8 cellular contexts compared by ENCODE assay signal in genomic region chr13:114281351-114282142, GRCh38. TPM values are rescaled to one million over a fixed set of nuclear protein-coding genes. Genes with fewer than 3 reads are reported as not detected.
DNase-seq lines count a peak whose midpoint lies in the region; ATAC-seq, FAIRE-seq and TF ChIP-seq lines count a peak whose summit lies in the region.

A gene with protein sequence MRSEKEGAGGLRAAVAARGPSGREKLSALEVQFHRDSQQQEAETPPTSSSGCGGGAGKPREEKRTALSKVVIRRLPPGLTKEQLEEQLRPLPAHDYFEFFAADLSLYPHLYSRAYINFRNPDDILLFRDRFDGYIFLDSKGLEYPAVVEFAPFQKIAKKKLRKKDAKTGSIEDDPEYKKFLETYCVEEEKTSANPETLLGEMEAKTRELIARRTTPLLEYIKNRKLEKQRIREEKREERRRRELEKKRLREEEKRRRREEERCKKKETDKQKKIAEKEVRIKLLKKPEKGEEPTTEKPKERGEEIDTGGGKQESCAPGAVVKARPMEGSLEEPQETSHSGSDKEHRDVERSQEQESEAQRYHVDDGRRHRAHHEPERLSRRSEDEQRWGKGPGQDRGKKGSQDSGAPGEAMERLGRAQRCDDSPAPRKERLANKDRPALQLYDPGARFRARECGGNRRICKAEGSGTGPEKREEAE (plus strand): TSS chr13:114281601. CDS start chr13:114281640, 39 bp downstream.

- H3K4me3 Mint-ChIP-seq in astrocyte (ENCODE audit: unreplicated experiment): peak within 1 kb of the TSS; percentile 91

- peaks cover 37% of the 10 kb centered on the region for H3K79me2 ChIP-seq in astrocyte (ENCODE audit: insufficient read depth, low read length)

- no peaks in the 10 kb centered on the region for H3K27me3 ChIP-seq in astrocyte (ENCODE audit: insufficient read depth, low read length)

- H3K36me3 ChIP-seq in astrocyte (ENCODE audit: insufficient read depth, low read length): peaks cover 4% of the 10 kb centered on the region

- no peaks in the 10 kb centered on the region for H3K9me3 Mint-ChIP-seq in astrocyte (ENCODE audit: unreplicated experiment)

- H3K9ac ChIP-seq in astrocyte (ENCODE audit: low read length): peak within 1 kb of the TSS; percentile 97

- H4K20me1 ChIP-seq in astrocyte (ENCODE audit: insufficient read depth, low read length): peaks cover 10% of the 10 kb centered on the region

- H3K9me3 ChIP-seq in astrocyte (ENCODE audit: insufficient read depth, low read depth, low read length): no peaks in the 10 kb centered on the region

- peak; percentile 75 for DNase-seq in NCI-H1694 treated with DMSO at 0.1 percent for 48 hours (lab: John Stamatoyannopoulos, UW)
- peak; percentile 80 for DNase-seq in T-helper 22 cell (ENCODE audit: low read depth)
- peak; percentile 77 for DNase-seq in astrocyte (ENCODE audit: low read depth)
- peak; percentile 87 for DNase-seq in hepatic stellate cell (ENCODE audit: low spot score)
- peak; percentile 99 for DNase-seq in retina
- DNase-seq in OCI-M2 (lab: John Stamatoyannopoulos, UW; ENCODE audit: unreplicated experiment): no peak

- H3K27me3 Mint-ChIP-seq in astrocyte (ENCODE audit: low read depth, unreplicated experiment): no peaks in the 10 kb centered on the region

- TF ChIP-seq CTCF in astrocyte (IDR thresholded peaks at IDR 0.05; ENCODE audit: insufficient read depth, low read depth, low read length): no peak

- peak within 1 kb of the TSS; percentile 90 for H3K4me3 ChIP-seq in astrocyte (ENCODE audit: insufficient read depth, low read depth, low read length)

- H3K27ac ChIP-seq in astrocyte (ENCODE audit: low read depth, low read length): peak within 1 kb of the TSS; percentile 99

- H2AFZ ChIP-seq in astrocyte (ENCODE audit: low read depth, low read length): peak within 1 kb of the TSS; percentile 97

- peaks cover 4% of the 10 kb centered on the region for H3K36me3 Mint-ChIP-seq in astrocyte (ENCODE audit: low read depth, unreplicated experiment)

- no peak for FAIRE-seq in astrocyte (lab: Jason Lieb, UNC)

- peak within 1 kb of the TSS; percentile 91 for H3K4me2 ChIP-seq in astrocyte (ENCODE audit: low read length)

- ATAC-seq in GM18502 (IDR thresholded peaks at IDR 0.05; ENCODE audit: poor library complexity, unreplicated experiment) (peak; percentile 72), HG02885 (IDR thresholded peaks at IDR 0.05; ENCODE audit: poor library complexity, unreplicated experiment) (peak; percentile 76)

- H3K27ac Mint-ChIP-seq in astrocyte (ENCODE audit: unreplicated experiment): peak within 1 kb of the TSS; percentile 92

- H3K4me1 Mint-ChIP-seq in astrocyte (ENCODE audit: low read depth, unreplicated experiment): peaks cover 17% of the 10 kb centered on the region

- H3K4me1 ChIP-seq in astrocyte (ENCODE audit: insufficient read depth, low read length): peaks cover 21% of the 10 kb centered on the region

RNA-seq across cellular contexts. Expression of the gene that starts here (rescaled TPM):
- total RNA-seq in astrocyte: 37.5 and 44.8 TPM in 2 replicates
